In the genomic region with DNA sequence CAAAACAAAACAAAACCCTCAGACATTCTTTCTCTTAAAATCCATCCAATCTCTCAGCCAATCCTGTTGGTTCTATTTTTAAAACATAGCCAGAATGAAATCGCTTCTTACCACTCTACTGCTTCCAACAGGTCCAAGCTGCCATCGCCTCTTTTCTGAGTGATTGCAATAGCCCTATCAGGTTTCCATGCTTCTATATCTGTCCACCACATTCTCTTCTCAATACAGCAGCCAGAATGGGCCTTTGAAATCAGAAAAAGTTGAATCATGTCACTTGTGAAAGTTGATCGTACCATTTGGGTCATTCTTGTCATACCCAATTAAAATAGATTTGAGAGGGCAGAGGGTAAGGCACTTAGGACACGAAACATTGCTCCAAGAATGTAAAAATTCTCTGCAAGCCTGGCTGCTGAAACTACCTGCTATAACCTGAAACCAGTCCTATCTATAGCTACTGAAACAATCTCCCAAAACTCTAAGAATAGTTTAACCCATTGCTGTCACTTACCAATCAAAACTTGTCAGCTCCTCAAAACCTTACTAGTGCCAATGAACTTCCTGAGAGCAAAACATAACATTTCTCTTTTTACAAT, we compare ENCODE assay signal across 24 cellular contexts.
"Had no signal": no experiment of that assay in that cellular context is flagged by ENCODE, and none has a peak within 500 bp of the region (broad histone marks: within the 10 kb centered on the region; RNA-seq: fewer than 3 reads in every experiment).

No MANE protein-coding gene starts in this region.

- DNase-seq: IMR-90; NCI-H1092; NCI-H1436; NCI-H187; NCI-H2029; NCI-H2081 treated with DMSO at 0.1 percent for 48 hours; NCI-H2171; NCI-H226; NCI-H446; NCI-H510A; NCI-H524 treated with DMSO at 0.1 percent for 48 hours; NCI-H69; NCI-H774; NK-92 treated with Interleukin-12 subunit alpha and Interleukin-12 subunit beta, amount 100 ng/mL, for 24 hours; OCI-M1; PC-9; Peyer's patch; Right ventricle myocardium superior; RPMI8226; SIG-M5 had no signal

- H3K9me3 ChIP-seq: Peyer's patch had no signal

- H3K4me3 ChIP-seq: PC-9, Peyer's patch, SJSA1, SK-N-MC had no signal

- H3K9ac ChIP-seq: KMS-11 had no signal

- ATAC-seq: HepG2 had no signal

- H3K27ac ChIP-seq: KMS-11, PC-9, SJSA1, SK-N-MC had no signal

- H2AFZ ChIP-seq: PC-9 had no signal

- H3K27me3 ChIP-seq: Peyer's patch had no signal

- H3K4me2 ChIP-seq: KMS-11, PC-9 had no signal
